12 cellular contexts compared by ENCODE assay signal in the genomic region with DNA sequence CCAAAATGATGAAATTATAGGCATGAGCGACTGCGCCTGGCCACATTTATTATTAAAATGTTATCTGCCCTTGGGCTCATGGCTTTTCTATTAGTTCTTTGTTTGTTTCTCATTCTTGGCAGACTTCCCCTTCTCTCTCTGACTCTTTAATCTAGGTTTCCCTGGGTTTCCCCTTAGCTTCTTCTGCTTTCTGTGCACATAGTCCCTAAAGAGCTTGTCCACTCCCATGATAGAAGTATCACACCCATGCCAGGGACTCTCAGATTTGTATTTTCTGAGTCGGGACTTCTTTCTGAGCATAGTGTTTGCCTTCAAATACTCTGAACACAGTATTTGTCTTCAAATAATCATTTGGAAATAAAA. TPM values are rescaled to one million over a fixed set of nuclear protein-coding genes. Genes with fewer than 3 reads are reported as not detected.
DNase-seq lines count a peak whose midpoint lies in the region; ATAC-seq and TF ChIP-seq lines count a peak whose summit lies in the region.
"Had no signal": no experiment of that assay in that cellular context is flagged by ENCODE, and none has a peak within 500 bp of the region (broad histone marks: within the 10 kb centered on the region; RNA-seq: fewer than 3 reads in every experiment).

No MANE protein-coding gene starts in this region.

- no peaks in the 10 kb centered on the region for H3K36me3 Mint-ChIP-seq in HFFc6 (ENCODE audit: low read depth)

- TF ChIP-seq CTCF in stomach (IDR thresholded peaks at IDR 0.05) (no peak), HFFc6 (IDR thresholded peaks at IDR 0.05) (no peak)

- H3K27ac Mint-ChIP-seq in HFFc6, result no peak overlapping the region

- H3K36me3 ChIP-seq in stomach, result no peaks in the 10 kb centered on the region
- H3K36me3 ChIP-seq: cardiac muscle cell, thoracic aorta had no signal

- H3K27ac ChIP-seq in stomach, result peak overlapping the region in 1 of 5 donors; percentile 29
- H3K27ac ChIP-seq: cardiac muscle cell, thoracic aorta had no signal

- TF ChIP-seq POLR2A in stomach (IDR thresholded peaks at IDR 0.05), result no peak

- no peak overlapping the region for H3K4me3 Mint-ChIP-seq in HFFc6

- no peak overlapping the region for H3K4me3 ChIP-seq in stomach
- H3K4me3 ChIP-seq: cardiac muscle cell, skin epidermis, thoracic aorta had no signal

- peaks cover 0 to 15% (median 2%) of the 10 kb centered on the region in 4 donors for H3K4me1 ChIP-seq in stomach

- H3K4me1 Mint-ChIP-seq in HFFc6 (ENCODE audit: low read depth), result no peaks in the 10 kb centered on the region

- DNase-seq in MV-4-11 (lab: John Stamatoyannopoulos, UW) (peak; percentile 83), iris pigment epithelial cell (ENCODE audit: low read depth) (peak; percentile 9), stomach (no peak), HFFc6 (no peak), islet precursor cell (no peak)
- DNase-seq in stimulated activated CD4-positive, alpha-beta T cell treated with anti-CD3 and anti-CD28 coated beads, Interleukin-12 subunit alpha, Interleukin-12 subunit beta, amount 100 ng/mL, for 4 hours, result no peak
- DNase-seq: NCI-H2171 treated with DMSO at 0.1 percent for 48 hours had no signal

- ATAC-seq in GM18498 (IDR thresholded peaks at IDR 0.05; ENCODE audit: unreplicated experiment) (peak; percentile 84), GM21723 (IDR thresholded peaks at IDR 0.05; ENCODE audit: unreplicated experiment) (peak; percentile 60)

- no peaks in the 10 kb centered on the region for H3K27me3 ChIP-seq in stomach
- H3K27me3 ChIP-seq: cardiac muscle cell had no signal

- H3K9me3 ChIP-seq in stomach, result no peaks in the 10 kb centered on the region
- H3K9me3 ChIP-seq: thoracic aorta had no signal

- peaks cover 14% of the 10 kb centered on the region for H3K27me3 Mint-ChIP-seq in HFFc6 (ENCODE audit: insufficient read depth)

- no peak for TF ChIP-seq EP300 in stomach (IDR thresholded peaks at IDR 0.05)

- intact Hi-C loops in stomach (cut with DNase I; ENCODE audit: low total_unique reads), result no loop called here

- 22 to 45% (median 35%) methylated on average over 3 of the region's 3 CpGs for WGBS in stomach, 5 donors

- H3K9me3 Mint-ChIP-seq in HFFc6, result no peaks in the 10 kb centered on the region

RNA-seq across cellular contexts. Expression of gene ITM2B, which starts 38.6 kb away (rescaled TPM):
- total RNA-seq in stomach, result 100 to 1,000 TPM; 271 to 419 (median 293) TPM
- polyA plus RNA-seq in stomach, result 100 to 1,000 TPM; 113 to 359 (median 141) TPM
- total RNA-seq in HFFc6 (2021; fragmentation: NEBNext Ultra II Directional; extraction: Animal tissue kit (Norgen Biotek cat#: 25700)), result 100 to 1,000 TPM; 161 to 258 (median 191) TPM

Comparison
In these comparisons a context has a peak if more than half of its experiments do, and no peak if none do; other contexts are left out.
1. DNase-seq: peak in MV-4-11 (single experiment) and iris pigment epithelial cell (single experiment); none in stomach (single experiment), stimulated activated CD4-positive, alpha-beta T cell treated with anti-CD3 and anti-CD28 coated beads, Interleukin-12 subunit alpha, Interleukin-12 subunit beta, amount 100 ng/mL, for 4 hours (single experiment), HFFc6 (single experiment) and islet precursor cell (single experiment).